ENCODE assay signal across 1 cellular context in the genomic region with DNA sequence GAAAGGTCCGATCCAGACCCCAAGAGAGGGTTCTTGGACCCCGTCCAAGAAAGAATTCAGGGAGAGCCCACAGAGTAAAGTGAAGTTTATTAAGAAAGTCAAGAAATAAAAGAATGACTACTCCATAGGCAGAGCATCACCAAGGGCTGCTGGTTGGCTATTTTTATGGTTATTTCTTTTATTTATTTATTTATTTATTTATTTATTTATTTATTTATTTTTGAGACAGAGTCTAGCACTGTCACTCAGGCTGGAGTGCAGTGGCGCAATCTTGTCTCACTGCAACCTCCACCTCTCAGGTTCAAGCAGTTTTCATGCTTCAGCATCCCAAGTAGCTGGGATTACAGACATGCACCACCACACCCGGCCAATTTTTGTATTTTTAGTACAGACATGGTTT. TPM values are rescaled to one million over a fixed set of nuclear protein-coding genes. Genes with fewer than 3 reads are reported as not detected.
"Had no signal": no experiment of that assay in that cellular context is flagged by ENCODE, and none has a peak within 500 bp of the region (broad histone marks: within the 10 kb centered on the region; RNA-seq: fewer than 3 reads in every experiment).

No MANE protein-coding gene starts in this region.

RNA-seq across cellular contexts. Expression of a gene that starts 31.4 kb away (rescaled TPM):
- total RNA-seq: GM12878 had no signal
